In genomic region chr19:47111081-47111589, GRCh38 we compare ENCODE assay signal across 8 cellular contexts. TPM values are rescaled to one million over a fixed set of nuclear protein-coding genes. Genes with fewer than 3 reads are reported as not detected.
A peak's percentile ranks its signal among the peaks of the same experiment; 100 is the strongest.
DNase-seq lines count a peak whose midpoint lies in the region; ATAC-seq and TF ChIP-seq lines count a peak whose summit lies in the region.

No MANE protein-coding gene starts in this region.

- peaks cover 48% of the 10 kb centered on the region for H3K4me1 Mint-ChIP-seq in WTC11

- H3K9me3 Mint-ChIP-seq in WTC11, result no peaks in the 10 kb centered on the region

- H3K27ac ChIP-seq in coronary artery, result peak overlapping the region; percentile 99 to 100

- ATAC-seq in WTC11 (no peak), HG03378 (IDR thresholded peaks at IDR 0.05; ENCODE audit: unreplicated experiment) (no peak), GM21367 (IDR thresholded peaks at IDR 0.05; ENCODE audit: unreplicated experiment) (no peak)

- H3K36me3 Mint-ChIP-seq in WTC11, result peaks cover 18% of the 10 kb centered on the region

- peak overlapping the region; percentile 91 for H3K4me3 Mint-ChIP-seq in WTC11

- H3K27me3 Mint-ChIP-seq in WTC11 (ENCODE audit: low read depth), result no peaks in the 10 kb centered on the region

- POLR2A ChIA-PET in WTC11 (lab: Charles Lee), result interaction anchor here (1.2 kb wide), 1 partner anchor 46 kb away, joined by 3 read pairs; no protein-coding TSS in a partner anchor

- H3K27ac Mint-ChIP-seq in WTC11, result peak overlapping the region; percentile 99

- peak; percentile 35 for DNase-seq in SIG-M5 treated with dmso at 0.1 percent for 504 hours (lab: John Stamatoyannopoulos, UW; ENCODE audit: unreplicated experiment)
- no peak for DNase-seq in SIG-M5 (lab: John Stamatoyannopoulos, UW)
- no peak for DNase-seq in WTC11 (ENCODE audit: low spot score)
- no peak for DNase-seq in coronary artery (ENCODE audit: low spot score)
- peak; percentile 40 for DNase-seq in midbrain (lab: John Stamatoyannopoulos, UW)
- DNase-seq in superior temporal gyrus (ENCODE audit: extremely low spot score), result peak; percentile 52

- peak overlapping the region; percentile 87 for H3K4me3 ChIP-seq in coronary artery

- CTCF ChIA-PET in WTC11 (lab: Charles Lee), result no interaction called here

- no peak for TF ChIP-seq CTCF in WTC11 (IDR thresholded peaks at IDR 0.05)
- TF ChIP-seq CTCF in coronary artery (IDR thresholded peaks at IDR 0.05), result no peak

TF ChIP-seq in WTC11, 78 proteins besides CTCF, POLR2A, EP300 and RAD21:
- TF ChIP-seq FOXP4 (CRISPR knock-in tag; IDR thresholded peaks at IDR 0.05), result no peak
- TF ChIP-seq ZNF317 (CRISPR knock-in tag; IDR thresholded peaks at IDR 0.05; ENCODE audit: borderline replicate concordance, low read depth), result no peak
- TF ChIP-seq, protein P1, sequence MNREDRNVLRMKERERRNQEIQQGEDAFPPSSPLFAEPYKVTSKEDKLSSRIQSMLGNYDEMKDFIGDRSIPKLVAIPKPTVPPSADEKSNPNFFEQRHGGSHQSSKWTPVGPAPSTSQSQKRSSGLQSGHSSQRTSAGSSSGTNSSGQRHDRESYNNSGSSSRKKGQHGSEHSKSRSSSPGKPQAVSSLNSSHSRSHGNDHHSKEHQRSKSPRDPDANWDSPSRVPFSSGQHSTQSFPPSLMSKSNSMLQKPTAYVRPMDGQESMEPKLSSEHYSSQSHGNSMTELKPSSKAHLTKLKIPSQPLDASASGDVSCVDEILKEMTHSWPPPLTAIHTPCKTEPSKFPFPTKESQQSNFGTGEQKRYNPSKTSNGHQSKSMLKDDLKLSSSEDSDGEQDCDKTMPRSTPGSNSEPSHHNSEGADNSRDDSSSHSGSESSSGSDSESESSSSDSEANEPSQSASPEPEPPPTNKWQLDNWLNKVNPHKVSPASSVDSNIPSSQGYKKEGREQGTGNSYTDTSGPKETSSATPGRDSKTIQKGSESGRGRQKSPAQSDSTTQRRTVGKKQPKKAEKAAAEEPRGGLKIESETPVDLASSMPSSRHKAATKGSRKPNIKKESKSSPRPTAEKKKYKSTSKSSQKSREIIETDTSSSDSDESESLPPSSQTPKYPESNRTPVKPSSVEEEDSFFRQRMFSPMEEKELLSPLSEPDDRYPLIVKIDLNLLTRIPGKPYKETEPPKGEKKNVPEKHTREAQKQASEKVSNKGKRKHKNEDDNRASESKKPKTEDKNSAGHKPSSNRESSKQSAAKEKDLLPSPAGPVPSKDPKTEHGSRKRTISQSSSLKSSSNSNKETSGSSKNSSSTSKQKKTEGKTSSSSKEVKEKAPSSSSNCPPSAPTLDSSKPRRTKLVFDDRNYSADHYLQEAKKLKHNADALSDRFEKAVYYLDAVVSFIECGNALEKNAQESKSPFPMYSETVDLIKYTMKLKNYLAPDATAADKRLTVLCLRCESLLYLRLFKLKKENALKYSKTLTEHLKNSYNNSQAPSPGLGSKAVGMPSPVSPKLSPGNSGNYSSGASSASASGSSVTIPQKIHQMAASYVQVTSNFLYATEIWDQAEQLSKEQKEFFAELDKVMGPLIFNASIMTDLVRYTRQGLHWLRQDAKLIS (CRISPR knock-in tag; IDR thresholded peaks at IDR 0.05; ENCODE audit: borderline replicate concordance), result peak; percentile 55; the same call in 1 of the 2 replicates
- no peak for TF ChIP-seq NFYB (CRISPR knock-in tag; conservative IDR thresholded peaks at IDR 0.05; ENCODE audit: low read depth)
- TF ChIP-seq KAT7 (CRISPR knock-in tag; IDR thresholded peaks at IDR 0.05; ENCODE audit: borderline replicate concordance), result 0 out of 2 replicates have a peak, but pooled peaks have one; percentile 23
- TF ChIP-seq ZNF232 (CRISPR knock-in tag; IDR thresholded peaks at IDR 0.05), result no peak
- no peak for TF ChIP-seq ZNF281 (CRISPR knock-in tag; IDR thresholded peaks at IDR 0.05)
- no peak for TF ChIP-seq NR3C1 (CRISPR knock-in tag; conservative IDR thresholded peaks at IDR 0.05; ENCODE audit: low read depth)
- TF ChIP-seq ZNF416 (CRISPR knock-in tag; IDR thresholded peaks at IDR 0.05), result no peak

RNA-seq across cellular contexts. Expression of gene ZC3H4, which starts 2.4 kb away (rescaled TPM):
- 67.2 to 75.5 TPM (median 73.2 TPM) in 3 replicates for total RNA-seq in WTC11 (2021)

RNA-seq across cellular contexts. Expression of gene SAE1, which starts 19.5 kb away (rescaled TPM):
- 215 to 224 TPM (median 221 TPM) in 3 replicates for total RNA-seq in WTC11 (2021)

Comparison
In these comparisons a context has a peak if more than half of its experiments do, and no peak if none do; other contexts are left out.
1. DNase-seq: peak in SIG-M5 treated with dmso at 0.1 percent for 504 hours (single experiment), midbrain (single experiment) and superior temporal gyrus (single experiment); none in SIG-M5 (single experiment), WTC11 (single experiment) and coronary artery (single experiment).